In genomic region chr11:10305964-10306918, GRCh38 we compare ENCODE assay signal across 1 cellular context.
TF ChIP-seq lines count a peak whose summit lies in the region.

No MANE protein-coding gene starts in this region.

TF ChIP-seq in HepG2, 621 proteins besides CTCF, POLR2A, EP300 and RAD21 (continues in another document):
- TF ChIP-seq ZBTB14 (CRISPR knock-in tag; IDR thresholded peaks at IDR 0.05) (no peak), NFKB2 (CRISPR knock-in tag; IDR thresholded peaks at IDR 0.05; ENCODE audit: borderline replicate concordance) (0 out of 2 replicates have a peak, but pooled peaks have one; percentile 0), ZBTB39 (CRISPR knock-in tag; IDR thresholded peaks at IDR 0.05) (peak; percentile 29; the same call in 1 of the 2 replicates), ZBTB26 (CRISPR knock-in tag; IDR thresholded peaks at IDR 0.05; ENCODE audit: borderline replicate concordance) (no peak), ZNF333 (CRISPR knock-in tag; IDR thresholded peaks at IDR 0.05; ENCODE audit: borderline replicate concordance) (no peak), ZNF646 (CRISPR knock-in tag; IDR thresholded peaks at IDR 0.05) (no peak), ZNF138 (CRISPR knock-in tag; IDR thresholded peaks at IDR 0.05; ENCODE audit: low read depth) (no peak), HINFP (CRISPR knock-in tag; IDR thresholded peaks at IDR 0.05; ENCODE audit: low read depth) (0 out of 2 replicates have a peak, but pooled peaks have one; percentile 50), HNRNPLL (IDR thresholded peaks at IDR 0.05; ENCODE audit: low read depth, low read length, poor library complexity, severe bottlenecking) (peak; percentile 18), SNRNP70 (IDR thresholded peaks at IDR 0.05; ENCODE audit: low read depth, low read length) (no peak), ZBTB38 (CRISPR knock-in tag; IDR thresholded peaks at IDR 0.05) (peak; percentile 66), HDAC1 (CRISPR knock-in tag; IDR thresholded peaks at IDR 0.05) (peak; percentile 8; the same call in 1 of the 2 replicates), TOPORS (CRISPR knock-in tag; IDR thresholded peaks at IDR 0.05) (no peak), MED13 (CRISPR knock-in tag; IDR thresholded peaks at IDR 0.05) (no peak), DBP (CRISPR knock-in tag; IDR thresholded peaks at IDR 0.05; ENCODE audit: not compliant biosample characterization) (no peak), ZNF687 (CRISPR knock-in tag; IDR thresholded peaks at IDR 0.05) (peak; percentile 57; the same call in 1 of the 2 replicates), SAFB2 (CRISPR knock-in tag; IDR thresholded peaks at IDR 0.05; ENCODE audit: borderline replicate concordance, low read depth) (peak; percentile 9; the same call in 1 of the 2 replicates), ZXDC (CRISPR knock-in tag; IDR thresholded peaks at IDR 0.05) (0 out of 2 replicates have a peak, but pooled peaks have one; percentile 1), ZBTB42 (CRISPR knock-in tag; IDR thresholded peaks at IDR 0.05) (peak; percentile 70; the same call in 1 of the 2 replicates), PCBP1 (IDR thresholded peaks at IDR 0.05; ENCODE audit: borderline replicate concordance, low read depth, low read length) (0 out of 2 replicates have a peak, but pooled peaks have one; percentile 19), ZNF350 (CRISPR knock-in tag; IDR thresholded peaks at IDR 0.05; ENCODE audit: borderline replicate concordance, low read depth) (0 out of 2 replicates have a peak, but pooled peaks have one; percentile 9), MATR3 (CRISPR knock-in tag; IDR thresholded peaks at IDR 0.05) (no peak), ZNF713 (CRISPR knock-in tag; IDR thresholded peaks at IDR 0.05) (no peak), ZNF263 (CRISPR knock-in tag; IDR thresholded peaks at IDR 0.05) (peak; percentile 36; the same call in 1 of the 2 replicates), MTF1 (CRISPR knock-in tag; IDR thresholded peaks at IDR 0.05) (0 out of 2 replicates have a peak, but pooled peaks have one; percentile 0), RBFOX2 (IDR thresholded peaks at IDR 0.05; ENCODE audit: low read depth, low read length) (peak; percentile 79), ZFAT (CRISPR knock-in tag; conservative IDR thresholded peaks at IDR 0.05) (0 out of 2 replicates have a peak, but pooled peaks have one; percentile 1), ZBTB4 (CRISPR knock-in tag; IDR thresholded peaks at IDR 0.05; ENCODE audit: borderline replicate concordance) (no peak), ZNF460 (CRISPR knock-in tag; IDR thresholded peaks at IDR 0.05; ENCODE audit: borderline replicate concordance) (no peak)
